In the genomic region with DNA sequence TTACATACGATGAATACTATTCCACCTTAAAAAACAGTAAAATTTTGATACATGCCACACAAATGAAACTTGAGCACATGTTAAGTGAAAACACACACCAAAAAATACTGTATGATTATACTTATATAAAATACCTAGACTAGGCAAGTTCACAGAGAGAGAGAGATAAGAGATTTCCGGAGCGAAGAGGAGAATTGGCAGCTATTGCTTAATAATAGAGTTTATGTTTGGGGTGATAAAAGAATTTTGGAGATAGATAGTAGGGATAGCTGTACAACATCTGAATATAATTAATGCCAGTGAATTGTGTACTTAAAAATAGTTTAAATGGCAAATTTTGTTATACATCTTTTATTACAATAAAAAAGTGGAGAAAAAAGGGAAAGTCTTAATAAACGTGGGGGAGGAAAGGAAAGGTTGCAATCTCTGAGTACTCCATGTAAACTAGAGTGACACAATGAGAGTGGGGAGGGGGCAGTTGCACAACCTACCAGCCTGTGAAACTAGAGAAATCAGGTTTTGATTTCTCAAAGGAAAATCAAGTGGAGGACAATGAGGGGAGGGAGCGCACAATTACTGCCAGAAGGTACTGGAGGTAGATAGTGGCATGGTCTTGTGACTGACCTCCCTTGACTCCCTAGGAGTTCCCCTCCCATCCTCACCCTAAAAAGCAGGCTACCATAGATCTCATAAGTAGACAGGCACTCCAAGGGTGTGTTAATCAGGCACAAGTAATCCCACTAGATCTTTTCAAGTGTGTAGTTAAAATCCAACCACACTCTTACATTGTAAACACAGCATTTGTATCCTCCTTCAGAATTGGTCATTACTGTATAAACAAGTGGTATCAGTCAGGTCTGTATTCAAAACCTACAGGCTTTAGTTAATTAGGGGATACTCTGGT, we compare ENCODE assay signal across 1 cellular context.
TF ChIP-seq lines count a peak whose summit lies in the region.

No MANE protein-coding gene starts in this region.

TF ChIP-seq in A549, 52 proteins besides CTCF, POLR2A, EP300 and RAD21 (continued from another document):
- TF ChIP-seq, protein P1, sequence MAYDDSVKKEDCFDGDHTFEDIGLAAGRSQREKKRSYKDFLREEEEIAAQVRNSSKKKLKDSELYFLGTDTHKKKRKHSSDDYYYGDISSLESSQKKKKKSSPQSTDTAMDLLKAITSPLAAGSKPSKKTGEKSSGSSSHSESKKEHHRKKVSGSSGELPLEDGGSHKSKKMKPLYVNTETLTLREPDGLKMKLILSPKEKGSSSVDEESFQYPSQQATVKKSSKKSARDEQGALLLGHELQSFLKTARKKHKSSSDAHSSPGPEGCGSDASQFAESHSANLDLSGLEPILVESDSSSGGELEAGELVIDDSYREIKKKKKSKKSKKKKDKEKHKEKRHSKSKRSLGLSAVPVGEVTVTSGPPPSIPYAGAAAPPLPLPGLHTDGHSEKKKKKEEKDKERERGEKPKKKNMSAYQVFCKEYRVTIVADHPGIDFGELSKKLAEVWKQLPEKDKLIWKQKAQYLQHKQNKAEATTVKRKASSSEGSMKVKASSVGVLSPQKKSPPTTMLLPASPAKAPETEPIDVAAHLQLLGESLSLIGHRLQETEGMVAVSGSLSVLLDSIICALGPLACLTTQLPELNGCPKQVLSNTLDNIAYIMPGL (CRISPR knock-in tag; IDR thresholded peaks at IDR 0.05; ENCODE audit: borderline replicate concordance) = no peak
- TF ChIP-seq NFE2L2 (conservative IDR thresholded peaks at IDR 0.05; ENCODE audit: low read length) = no peak
- TF ChIP-seq, protein P2, sequence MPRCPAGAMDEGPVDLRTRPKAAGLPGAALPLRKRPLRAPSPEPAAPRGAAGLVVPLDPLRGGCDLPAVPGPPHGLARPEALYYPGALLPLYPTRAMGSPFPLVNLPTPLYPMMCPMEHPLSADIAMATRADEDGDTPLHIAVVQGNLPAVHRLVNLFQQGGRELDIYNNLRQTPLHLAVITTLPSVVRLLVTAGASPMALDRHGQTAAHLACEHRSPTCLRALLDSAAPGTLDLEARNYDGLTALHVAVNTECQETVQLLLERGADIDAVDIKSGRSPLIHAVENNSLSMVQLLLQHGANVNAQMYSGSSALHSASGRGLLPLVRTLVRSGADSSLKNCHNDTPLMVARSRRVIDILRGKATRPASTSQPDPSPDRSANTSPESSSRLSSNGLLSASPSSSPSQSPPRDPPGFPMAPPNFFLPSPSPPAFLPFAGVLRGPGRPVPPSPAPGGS (IDR thresholded peaks at IDR 0.05) = no peak
- TF ChIP-seq ZSCAN20 (CRISPR knock-in tag; IDR thresholded peaks at IDR 0.05) = no peak
- no peak for TF ChIP-seq KDM1A (IDR thresholded peaks at IDR 0.05; ENCODE audit: low read depth)
- no peak for TF ChIP-seq ZNF302 (CRISPR knock-in tag; IDR thresholded peaks at IDR 0.05)
